ENCODE assay signal across 18 cellular contexts in genomic region chrX:37378830-37379229, GRCh38. TPM values are rescaled to one million over a fixed set of nuclear protein-coding genes. Genes with fewer than 3 reads are reported as not detected.
"Had no signal": no experiment of that assay in that cellular context is flagged by ENCODE, and none has a peak within 500 bp of the region (broad histone marks: within the 10 kb centered on the region; RNA-seq: fewer than 3 reads in every experiment).

No MANE protein-coding gene starts in this region.

- DNase-seq: activated CD4-positive, alpha-beta T cell treated with anti-CD3 and anti-CD28 coated beads, Interleukin-2, amount 10 ng/mL, durations not matched to agents 24 days and 14 days; activated CD8-positive, alpha-beta T cell treated with anti-CD3 and anti-CD28 coated beads, Interleukin-2, amount 10 ng/mL, durations not matched to agents 7 days and 5 days; activated naive CD4-positive, alpha-beta T cell treated with anti-CD3 and anti-CD28 coated beads for 36 hours; activated T-cell treated with anti-CD3 and anti-CD28 coated beads, Interleukin-2, amount 50 U/mL, for 24 hours; anterior cingulate cortex; mammary epithelial cell; naive B cell; ovary; right lobe of liver; SK-N-SH; spleen; stimulated activated CD4-positive, alpha-beta T cell treated with anti-CD3 and anti-CD28 coated beads, Interleukin-4, amount 100 ng/mL, for 4 hours; testis; upper lobe of left lung had no signal

- H3K27ac ChIP-seq: coronary artery, ovary, right lobe of liver, spleen, testis, upper lobe of left lung had no signal

- FAIRE-seq: endometrium had no signal

- ATAC-seq: activated CD8-positive, alpha-beta T cell treated with anti-CD3 and anti-CD28 coated beads, Interleukin-2, amount 10 ng/mL, durations not matched to agents 7 days and 5 days; right lobe of liver; stimulated activated memory B cell treated with anti-CD40 and anti-IgM and Interleukin-4, amounts not matched to agents 10 μg/mL and 1 μg/mL and 100 μg/mL, for 72 hours had no signal

- H3K27me3 ChIP-seq: ovary, right lobe of liver, spleen, testis, upper lobe of left lung had no signal

- H3K9ac ChIP-seq: SK-N-SH had no signal

- H3K4me1 ChIP-seq: right lobe of liver, spleen, testis had no signal

- H3K4me3 ChIP-seq: coronary artery, ovary, right lobe of liver, spleen, testis, upper lobe of left lung had no signal

- H3K9me3 ChIP-seq: ovary, right lobe of liver, SK-N-SH, spleen, testis, upper lobe of left lung had no signal

- H3K36me3 ChIP-seq: ovary, right lobe of liver, spleen, upper lobe of left lung had no signal

RNA-seq across cellular contexts. Expression of gene PRRG1, which starts 29.7 kb away (rescaled TPM):
- total RNA-seq: activated CD4-positive, alpha-beta T cell treated with anti-CD3 and anti-CD28 coated beads, Interleukin-2, amount 10 ng/mL, durations not matched to agents 24 days and 14 days; activated CD8-positive, alpha-beta T cell treated with anti-CD3 and anti-CD28 coated beads, Interleukin-2, amount 10 ng/mL, durations not matched to agents 7 days and 5 days; activated naive CD4-positive, alpha-beta T cell treated with anti-CD3 and anti-CD28 coated beads for 36 hours; activated T-helper 2 cell treated with anti-CD3 and anti-CD28 coated beads, Interferon-gamma antibody, Interleukin-2, Interleukin-4, amounts not matched to agents 10 μg/mL and 5 μg/mL and 100 μg/mL, durations not matched to agents 14 hours and 24 hours and 36 hours had no signal
